ENCODE assay signal across 2 cellular contexts in genomic region chr7:151719031-151719894, GRCh38.
TF ChIP-seq lines count a peak whose summit lies in the region.

No MANE protein-coding gene starts in this region.

TF ChIP-seq in SK-N-SH, 30 proteins besides CTCF, POLR2A, EP300 and RAD21 (continued from another document):
- no peak for TF ChIP-seq ZBTB33 (IDR thresholded peaks at IDR 0.05; ENCODE audit: borderline replicate concordance, low read depth)
- no peak for TF ChIP-seq USF2 (IDR thresholded peaks at IDR 0.05; ENCODE audit: borderline replicate concordance, low read depth, low read length)
- no peak for TF ChIP-seq YY1 (IDR thresholded peaks at IDR 0.05; ENCODE audit: low read depth)
- no peak for TF ChIP-seq NFIC (IDR thresholded peaks at IDR 0.05; ENCODE audit: borderline replicate concordance)
- TF ChIP-seq RCOR1 (IDR thresholded peaks at IDR 0.05; ENCODE audit: low read length), result no peak
- no peak for TF ChIP-seq TAF1 (IDR thresholded peaks at IDR 0.05; ENCODE audit: borderline replicate concordance, low read depth, low read length)
- TF ChIP-seq RXRA (IDR thresholded peaks at IDR 0.05; ENCODE audit: borderline replicate concordance, low read depth), result no peak
- no peak for TF ChIP-seq SIN3A (IDR thresholded peaks at IDR 0.05; ENCODE audit: borderline replicate concordance, low read depth, low read length)
- TF ChIP-seq MEF2A (IDR thresholded peaks at IDR 0.05; ENCODE audit: borderline replicate concordance, low read depth), result no peak
- no peak for TF ChIP-seq SMC3 (IDR thresholded peaks at IDR 0.05; ENCODE audit: low read depth, low read length)
- TF ChIP-seq FOXJ3 (CRISPR knock-in tag; IDR thresholded peaks at IDR 0.05), result no peak
- TF ChIP-seq TCF12 (IDR thresholded peaks at IDR 0.05), result no peak
- TF ChIP-seq PBX3 (IDR thresholded peaks at IDR 0.05), result no peak
- no peak for TF ChIP-seq POLR2AphosphoS5 (IDR thresholded peaks at IDR 0.05; ENCODE audit: low read depth, low read length)
- TF ChIP-seq USF1 (IDR thresholded peaks at IDR 0.05; ENCODE audit: borderline replicate concordance, low read depth), result no peak
- no peak for TF ChIP-seq FOXM1 (IDR thresholded peaks at IDR 0.05; ENCODE audit: low read depth)
- TF ChIP-seq CHD2 (IDR thresholded peaks at IDR 0.05; ENCODE audit: low read length, partially characterized antibody), result no peak
- no peak for TF ChIP-seq REST (IDR thresholded peaks at IDR 0.05; ENCODE audit: low read depth, low read length)

TF ChIP-seq in SK-N-SH treated with all-trans-retinoic acid at 6 μM for 48 hours, 23 proteins besides CTCF, POLR2A, EP300 and RAD21 (continued from another document):
- TF ChIP-seq CREB5 (CRISPR knock-in tag; IDR thresholded peaks at IDR 0.05; ENCODE audit: low read depth), result no peak
- no peak for TF ChIP-seq ZFP3 (CRISPR knock-in tag; IDR thresholded peaks at IDR 0.05)
- no peak for TF ChIP-seq ISL1 (CRISPR knock-in tag; IDR thresholded peaks at IDR 0.05)
- no peak for TF ChIP-seq PPARA (CRISPR knock-in tag; IDR thresholded peaks at IDR 0.05; ENCODE audit: borderline replicate concordance)
- TF ChIP-seq TCF4 (CRISPR knock-in tag; IDR thresholded peaks at IDR 0.05; ENCODE audit: borderline replicate concordance), result no peak
- no peak for TF ChIP-seq ZFP30 (CRISPR knock-in tag; IDR thresholded peaks at IDR 0.05)
- no peak for TF ChIP-seq ARNTL (CRISPR knock-in tag; IDR thresholded peaks at IDR 0.05; ENCODE audit: borderline replicate concordance, low read depth)
- no peak for TF ChIP-seq POU6F1 (CRISPR knock-in tag; IDR thresholded peaks at IDR 0.05; ENCODE audit: borderline replicate concordance, low read depth)
- TF ChIP-seq RARB (CRISPR knock-in tag; IDR thresholded peaks at IDR 0.05), result no peak
- no peak for TF ChIP-seq CSRNP3 (CRISPR knock-in tag; IDR thresholded peaks at IDR 0.05)
- no peak for TF ChIP-seq CSDC2 (CRISPR knock-in tag; IDR thresholded peaks at IDR 0.05)
- no peak for TF ChIP-seq BACH2 (CRISPR knock-in tag; IDR thresholded peaks at IDR 0.05; ENCODE audit: borderline replicate concordance)
- TF ChIP-seq ZNF565 (CRISPR knock-in tag; conservative IDR thresholded peaks at IDR 0.05; ENCODE audit: low read depth), result no peak
- no peak for TF ChIP-seq ZNF70 (CRISPR knock-in tag; IDR thresholded peaks at IDR 0.05)
